Comparison of ENCODE assay signal across 7 cellular contexts in genomic region chr17:63275318-63275967, GRCh38.
DNase-seq lines count a peak whose midpoint lies in the region; ATAC-seq and TF ChIP-seq lines count a peak whose summit lies in the region.

No MANE protein-coding gene starts in this region.

- no peak overlapping the region for H3K4me3 Mint-ChIP-seq in activated CD4-positive, alpha-beta T cell treated with anti-CD3 and anti-CD28 coated beads, Interleukin-2, amount 10 ng/mL, durations not matched to agents 7 days and 5 days

- intact Hi-C loops in HCT116 (cut with micrococcal nuclease): no loop called here
- intact Hi-C loops in sciatic nerve (cut with DNase I): no loop called here

- no peak for TF ChIP-seq POLR2A in HCT116 (IDR thresholded peaks at IDR 0.05; ENCODE audit: borderline replicate concordance, extremely low read depth, insufficient read depth, insufficient read length)

- no peaks in the 10 kb centered on the region for H3K27me3 Mint-ChIP-seq in activated CD4-positive, alpha-beta T cell treated with anti-CD3 and anti-CD28 coated beads, Interleukin-2, amount 10 ng/mL, durations not matched to agents 7 days and 5 days

- H3K4me1 Mint-ChIP-seq in activated CD4-positive, alpha-beta T cell treated with anti-CD3 and anti-CD28 coated beads, Interleukin-2, amount 10 ng/mL, durations not matched to agents 7 days and 5 days: peaks cover 9% of the 10 kb centered on the region

- no peaks in the 10 kb centered on the region for H3K27me3 ChIP-seq in HCT116 (ENCODE audit: insufficient read depth, low read length)

- H3K36me3 ChIP-seq in HCT116 (ENCODE audit: control insufficient read depth in 1 of 2, insufficient read depth in 2 of 2, low read length in 2 of 2): no peaks in the 10 kb centered on the region

- peak overlapping the region; percentile 82 for H3K27ac ChIP-seq in HCT116 (ENCODE audit: low read depth, low read length)

- RAD21 ChIA-PET in HCT116 (lab: Charles Lee; ENCODE audit: low non-redundant PET in 1 of 2, low total read pairs in 2 of 2, uncharacterized antibody in 2 of 2, unreplicated experiment in 2 of 2): no interaction called here

- TF ChIP-seq RAD21 in HCT116 (IDR thresholded peaks at IDR 0.05; ENCODE audit: low read depth): peak; percentile 35

- H3K4me3 ChIP-seq in HCT116 (replicated peaks in 1 of 2; ENCODE audit: low read depth in 1 of 2, low read length in 2 of 2): peak overlapping the region; percentile 2 to 23; a peak in 1 of 4 replicates

- no TSS peak for BruUV-seq in HCT116 (replicated peaks; lab: Mats Ljungman, UMichigan)

- H3K9ac ChIP-seq in HCT116 (ENCODE audit: low read length): peak overlapping the region; percentile 25

- H3K9me3 Mint-ChIP-seq in activated CD4-positive, alpha-beta T cell treated with anti-CD3 and anti-CD28 coated beads, Interleukin-2, amount 10 ng/mL, durations not matched to agents 7 days and 5 days: no peaks in the 10 kb centered on the region

- peak; percentile 96 for ATAC-seq in HCT116
- peak; percentile 84 for ATAC-seq in sciatic nerve
- no peak for ATAC-seq in GM18861 (IDR thresholded peaks at IDR 0.05; ENCODE audit: unreplicated experiment)

- no peaks in the 10 kb centered on the region for H3K36me3 Mint-ChIP-seq in activated CD4-positive, alpha-beta T cell treated with anti-CD3 and anti-CD28 coated beads, Interleukin-2, amount 10 ng/mL, durations not matched to agents 7 days and 5 days (ENCODE audit: low read depth)

- peaks cover 43 to 58% of the 10 kb centered on the region in 2 experiments for H3K4me1 ChIP-seq in HCT116 (ENCODE audit: control insufficient read depth in 1 of 2, insufficient read depth in 2 of 2, low read length in 2 of 2)

- H4K20me1 ChIP-seq in HCT116 (ENCODE audit: insufficient read depth): no peaks in the 10 kb centered on the region

- peaks cover 0 to 4% of the 10 kb centered on the region in 2 experiments; a peak in 1 of 4 replicates for H3K9me3 ChIP-seq in HCT116 (ENCODE audit: control insufficient read depth in 1 of 2, insufficient read depth in 1 of 2, low read depth in 1 of 2, low read length in 2 of 2)

- no peak overlapping the region for H3K27ac Mint-ChIP-seq in activated CD4-positive, alpha-beta T cell treated with anti-CD3 and anti-CD28 coated beads, Interleukin-2, amount 10 ng/mL, durations not matched to agents 7 days and 5 days

- TF ChIP-seq CTCF in HCT116 (IDR thresholded peaks at IDR 0.05 in 2 of 3, conservative IDR thresholded peaks at IDR 0.05 in 1 of 3; ENCODE audit: borderline replicate concordance in 1 of 3, insufficient read depth in 1 of 3, low read depth in 2 of 3, low read length in 2 of 3) (no peak), GM10248 (IDR thresholded peaks at IDR 0.05; ENCODE audit: control extremely low read depth, extremely low read depth, low read depth, missing control alignments) (no peak)

- no peaks in the 10 kb centered on the region for H3K9me2 ChIP-seq in HCT116 (ENCODE audit: insufficient read depth)

- peak overlapping the region; percentile 63 for H3K4me2 ChIP-seq in HCT116 (ENCODE audit: low read length)

- DNase-seq in HCT116 (ENCODE audit: low read depth, low spot score) (peak; percentile 99), RKO (ENCODE audit: low spot score) (peak; percentile 99), fibroblast of peridontal ligament (ENCODE audit: extremely low read depth) (peak; percentile 96), sciatic nerve (ENCODE audit: low spot score) (no peak), GM10248 (ENCODE audit: extremely low spot score) (no peak)
- no peak for DNase-seq in activated CD4-positive, alpha-beta T cell treated with anti-CD3 and anti-CD28 coated beads, Interleukin-2, amount 10 ng/mL, durations not matched to agents 7 days and 5 days

- no peaks in the 10 kb centered on the region for H3K79me2 ChIP-seq in HCT116 (ENCODE audit: insufficient read depth, low read length)

- CTCF ChIA-PET in HCT116 (lab: Charles Lee): interaction anchor here (0.9 to 1.5 kb wide), 3 partner anchors 9 to 129 kb away, joined by 3 to 4 read pairs (median 4); no protein-coding TSS in a partner anchor
- CTCF ChIA-PET in GM10248 (lab: Yijun Ruan, JAX): interaction anchor here (1.6 kb wide), 1 partner anchor 12 kb away, joined by 4 read pairs; no protein-coding TSS in a partner anchor
- CTCF ChIA-PET in activated CD4-positive, alpha-beta T cell treated with anti-CD3 and anti-CD28 coated beads, Interleukin-2, amount 10 ng/mL, durations not matched to agents 7 days and 5 days (lab: Charles Lee): interaction anchor here (1.4 kb wide), 1 partner anchor 12 kb away, joined by 3 read pairs; no protein-coding TSS in a partner anchor

- no peak overlapping the region for H2AFZ ChIP-seq in HCT116 (ENCODE audit: low read depth, low read length, poor library complexity, severe bottlenecking)

- POLR2A ChIA-PET in HCT116 (lab: Charles Lee) (no interaction called here), GM10248 (lab: Yijun Ruan, JAX) (no interaction called here)
- POLR2A ChIA-PET in activated CD4-positive, alpha-beta T cell treated with anti-CD3 and anti-CD28 coated beads, Interleukin-2, amount 10 ng/mL, durations not matched to agents 7 days and 5 days (lab: Charles Lee): interaction anchor here (0.5 kb wide), 1 partner anchor 463 kb away, joined by 3 read pairs; no protein-coding TSS in a partner anchor

TF ChIP-seq in HCT116, 20 proteins besides CTCF, POLR2A, EP300 and RAD21 (continues in another document):
- TF ChIP-seq YY1 (IDR thresholded peaks at IDR 0.05; ENCODE audit: extremely low read depth, insufficient replicate concordance, low read depth, low read length) (peak; percentile 26), EZH2phosphoT487 (IDR thresholded peaks at IDR 0.05; ENCODE audit: borderline replicate concordance) (no peak), SIN3A (IDR thresholded peaks at IDR 0.05; ENCODE audit: low read depth) (peak; percentile 78), TCF7L2 (IDR thresholded peaks at IDR 0.05; ENCODE audit: borderline replicate concordance, extremely low read depth, insufficient read depth, insufficient read length) (peak; percentile 80), SP1 (IDR thresholded peaks at IDR 0.05; ENCODE audit: low read depth) (peak; percentile 99), ZBTB33 (IDR thresholded peaks at IDR 0.05; ENCODE audit: extremely low read depth, insufficient replicate concordance, low read length) (peak; percentile 81), ZNF274 (IDR thresholded peaks at IDR 0.05; ENCODE audit: low read depth, low read length) (no peak), ZFX (IDR thresholded peaks at IDR 0.05) (no peak), POLR2AphosphoS5 (IDR thresholded peaks at IDR 0.05; ENCODE audit: low read depth, low read length) (peak; percentile 64; the same call in 1 of the 2 replicates), EGR1 (IDR thresholded peaks at IDR 0.05; ENCODE audit: low read depth) (peak; percentile 45), EZH2 (IDR thresholded peaks at IDR 0.05) (no peak), REST (IDR thresholded peaks at IDR 0.05; ENCODE audit: low read depth) (no peak), CBX3 (IDR thresholded peaks at IDR 0.05; ENCODE audit: low read depth) (peak; percentile 99), MAX (IDR thresholded peaks at IDR 0.05) (peak; percentile 64), CEBPB (IDR thresholded peaks at IDR 0.05; ENCODE audit: low read depth) (peak; percentile 93), FOSL1 (IDR thresholded peaks at IDR 0.05; ENCODE audit: low read depth) (peak; percentile 100)

Comparison
In these comparisons a context has a peak if more than half of its experiments do, and no peak if none do; other contexts are left out.
1. DNase-seq: peak in HCT116 (single experiment), RKO (single experiment) and fibroblast of peridontal ligament (single experiment); none in sciatic nerve (single experiment), GM10248 (single experiment) and activated CD4-positive, alpha-beta T cell treated with anti-CD3 and anti-CD28 coated beads, Interleukin-2, amount 10 ng/mL, durations not matched to agents 7 days and 5 days (single experiment).